1 cellular context compared by ENCODE assay signal in the genomic region with DNA sequence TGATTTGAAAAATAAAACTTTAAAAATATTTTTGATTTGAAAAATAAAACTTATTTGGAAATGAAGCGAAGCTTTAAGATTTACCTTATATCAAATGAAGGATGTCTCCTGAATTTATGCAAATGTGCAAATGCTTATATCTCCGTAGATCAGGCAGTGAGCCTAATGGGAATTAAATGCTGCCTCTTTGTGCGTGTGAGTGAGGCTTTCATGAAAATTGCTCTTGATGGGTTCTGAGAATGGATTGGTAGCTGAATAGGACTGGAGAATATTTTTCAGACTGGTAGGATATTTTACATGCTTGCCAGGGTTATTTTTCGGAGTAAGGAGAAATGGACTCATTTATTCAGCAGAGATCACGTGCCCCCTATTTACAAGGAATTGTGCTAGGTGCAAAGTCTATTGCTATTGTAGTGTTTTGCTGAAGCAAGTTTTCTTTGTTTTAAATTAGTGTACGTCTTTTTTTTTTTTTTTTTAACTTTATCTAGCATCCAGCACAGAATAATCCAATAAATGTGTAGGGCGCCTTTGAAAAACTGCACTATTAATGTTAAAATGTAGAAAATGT.
TF ChIP-seq lines count a peak whose summit lies in the region.

No MANE protein-coding gene starts in this region.

TF ChIP-seq in GM23338, 12 proteins besides CTCF, POLR2A, EP300 and RAD21:
- no peak for TF ChIP-seq EZH2phosphoT487 (IDR thresholded peaks at IDR 0.05; ENCODE audit: unreplicated experiment)
- no peak for TF ChIP-seq CREB1 (CRISPR knock-in tag; IDR thresholded peaks at IDR 0.05; ENCODE audit: low read depth)
- TF ChIP-seq EZH2 (IDR thresholded peaks at IDR 0.05; ENCODE audit: low read depth, unreplicated experiment) = no peak
